In the genomic region with DNA sequence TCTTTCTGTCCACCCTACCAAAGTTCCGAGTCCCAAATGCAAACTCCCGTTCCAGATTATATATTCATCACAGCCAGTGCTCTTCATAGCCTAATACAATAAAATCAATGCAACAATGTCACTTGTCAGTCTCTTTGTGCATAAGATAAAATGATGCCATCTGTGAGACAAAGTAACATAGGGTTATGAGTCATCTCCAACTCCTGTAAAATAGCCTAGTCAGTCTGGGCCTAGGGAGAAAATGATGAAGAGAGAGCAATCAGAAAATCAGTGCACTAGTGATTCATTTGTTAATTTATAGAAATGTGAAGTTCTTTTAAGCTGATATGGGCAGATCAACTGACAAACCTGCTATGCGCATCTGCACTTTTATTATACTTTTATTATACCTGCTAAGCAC, we compare ENCODE assay signal across 23 cellular contexts.
DNase-seq lines count a peak whose midpoint lies in the region; ATAC-seq, FAIRE-seq and TF ChIP-seq lines count a peak whose summit lies in the region.
"Had no signal": no experiment of that assay in that cellular context is flagged by ENCODE, and none has a peak within 500 bp of the region (broad histone marks: within the 10 kb centered on the region; RNA-seq: fewer than 3 reads in every experiment).

No MANE protein-coding gene starts in this region.

- H3K36me3 Mint-ChIP-seq in glutamatergic neuron (ENCODE audit: unreplicated experiment), result no peaks in the 10 kb centered on the region
- H3K36me3 Mint-ChIP-seq: CD14-positive monocyte; CD8-positive, alpha-beta memory T cell had no signal

- peaks cover 9% of the 10 kb centered on the region for H3K4me1 Mint-ChIP-seq in glutamatergic neuron (ENCODE audit: low read depth, unreplicated experiment)
- H3K4me1 Mint-ChIP-seq: CD14-positive monocyte; CD8-positive, alpha-beta memory T cell had no signal

- H3K27ac Mint-ChIP-seq in glutamatergic neuron (ENCODE audit: unreplicated experiment), result peak overlapping the region; percentile 76
- H3K27ac Mint-ChIP-seq: CD14-positive monocyte; CD4-positive, alpha-beta T cell; CD8-positive, alpha-beta memory T cell; HFFc6 had no signal

- intact Hi-C loops in sciatic nerve (cut with DNase I), result no loop called here

- ATAC-seq in sciatic nerve, result no peak
- ATAC-seq in activated CD4-positive, CD25-positive, alpha-beta regulatory T cell treated with anti-CD3 and anti-CD28 coated beads, Interleukin-2, amount 50 U/mL, for 24 hours, result no peak

- no peak overlapping the region for H3K4me3 Mint-ChIP-seq in glutamatergic neuron (ENCODE audit: unreplicated experiment)
- H3K4me3 Mint-ChIP-seq: CD14-positive monocyte; CD4-positive, alpha-beta T cell; CD8-positive, alpha-beta memory T cell; HFFc6 had no signal

- H3K9me3 Mint-ChIP-seq in glutamatergic neuron (ENCODE audit: unreplicated experiment), result no peaks in the 10 kb centered on the region
- H3K9me3 Mint-ChIP-seq: CD4-positive, alpha-beta T cell had no signal

- H3K36me3 ChIP-seq in bronchial epithelial cell (ENCODE audit: control insufficient read depth, insufficient read depth, low read length), result no peaks in the 10 kb centered on the region
- H3K36me3 ChIP-seq: BE2C; BLaER1 treated with 17β-estradiol and CSF1 and Interleukin-3, amounts not matched to agents 10 nM and 100 nM; HAP-1 had no signal

- no peak for FAIRE-seq in bronchial epithelial cell (lab: Jason Lieb, UNC)
- FAIRE-seq: D721Med, GM12891, GM18507, H54 had no signal

- no peaks in the 10 kb centered on the region for H3K27me3 ChIP-seq in bronchial epithelial cell (ENCODE audit: control insufficient read depth, insufficient read depth, low read length)
- H3K27me3 ChIP-seq: BE2C had no signal

- DNase-seq in Ammon's horn (ENCODE audit: low spot score) (peak; percentile 2), HT1080 (ENCODE audit: low read depth) (peak; percentile 15), bronchial epithelial cell (ENCODE audit: low read depth) (peak; percentile 16), glutamatergic neuron (no peak), sciatic nerve (ENCODE audit: low spot score) (no peak), NCI-H524 (lab: John Stamatoyannopoulos, UW) (no peak)
- DNase-seq: BE2C; CD4-positive, alpha-beta T cell; CD8-positive, alpha-beta memory T cell; DMS 273 treated with DMSO at 0.1 percent for 48 hours; DMS79; EL; GF-D8; GOT3; HFFc6 had no signal

- TF ChIP-seq CTCF in bronchial epithelial cell (IDR thresholded peaks at IDR 0.05; ENCODE audit: insufficient read depth, low read length, severe bottlenecking) (no peak), glutamatergic neuron (IDR thresholded peaks at IDR 0.05; ENCODE audit: partially characterized antibody, unreplicated experiment) (no peak)

- no peaks in the 10 kb centered on the region for H3K27me3 Mint-ChIP-seq in glutamatergic neuron (ENCODE audit: unreplicated experiment)
- H3K27me3 Mint-ChIP-seq: CD4-positive, alpha-beta T cell; CD8-positive, alpha-beta memory T cell had no signal

- no peak overlapping the region for H3K4me3 ChIP-seq in bronchial epithelial cell (ENCODE audit: low read depth, low read length)
- H3K4me3 ChIP-seq: BLaER1 treated with 17β-estradiol and CSF1 and Interleukin-3, amounts not matched to agents 10 nM and 100 nM; HAP-1 had no signal

Comparison
In these comparisons a context has a peak if more than half of its experiments do, and no peak if none do; other contexts are left out.
1. DNase-seq: peak in Ammon's horn (single experiment), HT1080 (single experiment) and bronchial epithelial cell (single experiment); none in glutamatergic neuron (single experiment), sciatic nerve (single experiment) and NCI-H524 (0 of 2).